In the genomic region with DNA sequence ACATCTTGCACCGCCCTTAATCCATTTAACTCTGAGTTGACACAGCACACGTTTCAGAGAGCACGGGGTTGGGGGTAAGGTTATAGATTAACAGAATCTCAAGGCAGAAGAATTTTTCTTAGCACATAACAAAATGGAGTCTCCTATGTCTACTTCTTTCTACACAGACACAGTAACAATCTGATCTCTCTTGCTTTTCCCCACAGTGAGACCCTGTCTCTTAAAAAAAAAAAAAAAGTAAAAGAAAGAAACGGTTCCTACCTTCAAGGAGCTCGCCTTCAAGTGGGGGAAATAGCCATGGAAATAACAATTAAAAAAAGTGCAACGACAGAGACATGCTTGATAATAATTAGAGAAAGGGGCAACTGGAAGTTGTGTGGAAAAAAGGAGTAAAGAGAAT, we compare ENCODE assay signal across 7 cellular contexts. TPM values are rescaled to one million over a fixed set of nuclear protein-coding genes. Genes with fewer than 3 reads are reported as not detected.
DNase-seq lines count a peak whose midpoint lies in the region; ATAC-seq, FAIRE-seq and TF ChIP-seq lines count a peak whose summit lies in the region.
"Not testable (repeated sequence)": the region's sequence is repeated elsewhere in the genome, so short reads cannot be mapped to it uniquely, and the experiment has no call there.

No MANE protein-coding gene starts in this region.

- CTCF ChIA-PET in A549 (lab: Yijun Ruan, JAX), result not testable (repeated sequence)

- not testable (repeated sequence) for H4K91ac ChIP-seq in H9 (ENCODE audit: insufficient read length, low read depth, low read length)

- not testable (repeated sequence) for H2BK5ac ChIP-seq in H9 (ENCODE audit: insufficient read length, low read length)

- H3K27ac ChIP-seq in A549; H9 (ENCODE audit: insufficient read length, low read depth, low read length): not testable (repeated sequence)
- H3K27ac ChIP-seq in HUES64 (ENCODE audit: low read depth, low read length) (peak overlapping the region; percentile 81; the same call in 1 of the 2 replicates), hepatocyte (peak overlapping the region; percentile 81)

- not testable (repeated sequence) for H3K14ac ChIP-seq in H9 (ENCODE audit: insufficient read depth, low read length)

- H3T11ph ChIP-seq in H9 (ENCODE audit: low read length), result not testable (repeated sequence)

- not testable (repeated sequence) for H3K9me3 ChIP-seq in A549; H9 (ENCODE audit: control insufficient read depth, low read depth, low read length); HUES64 (ENCODE audit: insufficient read depth, low read depth, low read length); hepatocyte (ENCODE audit: low read depth)

- H2BK15ac ChIP-seq in H9 (ENCODE audit: low read depth, low read length), result not testable (repeated sequence)

- not testable (repeated sequence) for H2BK12ac ChIP-seq in H9 (ENCODE audit: insufficient read length, low read depth, low read length)

- not testable (repeated sequence) for H3K18ac ChIP-seq in H9 (ENCODE audit: insufficient read length, low read depth, low read length)

- H2AK5ac ChIP-seq in H9 (ENCODE audit: insufficient read length, low read length), result not testable (repeated sequence)

- H3K27me3 ChIP-seq in H9 (ENCODE audit: insufficient read depth, low read length); HUES64 (ENCODE audit: insufficient read depth, low read length); hepatocyte: not testable (repeated sequence)

- peaks cover 2 to 41% (median 31%) of the 10 kb centered on the region in 3 experiments; a peak in 6 of 7 replicates for H3K36me3 Mint-ChIP-seq in H9 (ENCODE audit: insufficient read depth in 1 of 3, low read depth in 3 of 3)
- not testable (repeated sequence) for H3K36me3 Mint-ChIP-seq in central memory CD8-positive, alpha-beta T cell (ENCODE audit: insufficient read depth); nephron (ENCODE audit: low read depth); type B pancreatic cell

- H3K23ac ChIP-seq in H9 (ENCODE audit: insufficient read length, low read depth, low read length), result not testable (repeated sequence)

- H3K4me1 Mint-ChIP-seq in H9, result peaks cover 53 to 63% of the 10 kb centered on the region in 2 experiments
- not testable (repeated sequence) for H3K4me1 Mint-ChIP-seq in central memory CD8-positive, alpha-beta T cell; nephron; type B pancreatic cell (ENCODE audit: unreplicated experiment)

- H3K4me3 ChIP-seq in A549; HUES64 (ENCODE audit: low read length); hepatocyte: not testable (repeated sequence)

- H4K20me1 ChIP-seq in H9 (ENCODE audit: control insufficient read depth, insufficient read depth, insufficient read length); hepatocyte (ENCODE audit: insufficient read depth, poor library complexity, severe bottlenecking): not testable (repeated sequence)

- not testable (repeated sequence) for H3K56ac ChIP-seq in H9 (ENCODE audit: insufficient read length, low read depth, low read length)

- ATAC-seq in A549; central memory CD8-positive, alpha-beta T cell (replicated peaks; ENCODE audit: extremely low read depth, poor library complexity, severe bottlenecking): not testable (repeated sequence)

- not testable (repeated sequence) for H3K27me3 Mint-ChIP-seq in H9 (ENCODE audit: low read depth); central memory CD8-positive, alpha-beta T cell; nephron (ENCODE audit: low read depth); type B pancreatic cell

- H3K79me2 ChIP-seq in H9 (ENCODE audit: insufficient read depth, low read length); hepatocyte: not testable (repeated sequence)

- not testable (repeated sequence) for TF ChIP-seq RAD21 in A549 (conservative IDR thresholded peaks at IDR 0.05 in 1 of 2, IDR thresholded peaks at IDR 0.05 in 1 of 2)

- not testable (repeated sequence) for TF ChIP-seq POLR2A in A549 (IDR thresholded peaks at IDR 0.05; ENCODE audit: low read length)

- H3K9me3 Mint-ChIP-seq in H9; central memory CD8-positive, alpha-beta T cell; nephron; type B pancreatic cell: not testable (repeated sequence)

- H3K4me1 ChIP-seq in A549; H9 (ENCODE audit: insufficient read depth, low read length); hepatocyte (ENCODE audit: insufficient read depth): not testable (repeated sequence)
- peaks cover 45% of the 10 kb centered on the region for H3K4me1 ChIP-seq in HUES64 (ENCODE audit: insufficient read depth, low read length)

- not testable (repeated sequence) for H3K9ac ChIP-seq in H9 (ENCODE audit: extremely low read depth, insufficient read length, low read length); HUES64 (ENCODE audit: low read depth, low read length)

- peak overlapping the region in 1 of 2 experiments; percentile 23; a peak in 1 of 5 replicates for H3K4me3 Mint-ChIP-seq in H9
- not testable (repeated sequence) for H3K4me3 Mint-ChIP-seq in central memory CD8-positive, alpha-beta T cell; nephron; type B pancreatic cell

- peak overlapping the region in 2 of 3 experiments; percentile 93 to 98; a peak in 5 of 7 replicates for H3K27ac Mint-ChIP-seq in H9
- peak overlapping the region; percentile 40 for H3K27ac Mint-ChIP-seq in central memory CD8-positive, alpha-beta T cell (ENCODE audit: low read depth)
- H3K27ac Mint-ChIP-seq in nephron, result peak overlapping the region in 2 of 3 experiments; percentile 61 to 91
- peak overlapping the region; percentile 29 for H3K27ac Mint-ChIP-seq in type B pancreatic cell

- peaks cover 18% of the 10 kb centered on the region; the same call in 1 of the 2 replicates for H3K36me3 ChIP-seq in HUES64 (ENCODE audit: insufficient read depth, low read length)
- H3K36me3 ChIP-seq in hepatocyte (replicated peaks; ENCODE audit: insufficient read depth, low read depth), result not testable (repeated sequence)

- not testable (repeated sequence) for H3K79me1 ChIP-seq in H9 (ENCODE audit: insufficient read depth, low read depth, low read length, poor library complexity, severe bottlenecking)

- H4K8ac ChIP-seq in H9 (replicated peaks; ENCODE audit: insufficient read length, low read depth, low read length), result not testable (repeated sequence)

- DNase-seq in A549 (ENCODE audit: low read depth in 1 of 2, low spot score in 1 of 2); H9; central memory CD8-positive, alpha-beta T cell (ENCODE audit: low spot score in 2 of 2); hepatocyte (ENCODE audit: low spot score); type B pancreatic cell (ENCODE audit: extremely low spot score, unreplicated experiment): not testable (repeated sequence)

- not testable (repeated sequence) for H2AFZ ChIP-seq in H9 (ENCODE audit: low read length)
- H2AFZ ChIP-seq in hepatocyte, result peak overlapping the region; percentile 51

- not testable (repeated sequence) for H3K4ac ChIP-seq in H9 (ENCODE audit: low read depth, low read length)

- not testable (repeated sequence) for FAIRE-seq in A549 (lab: Jason Lieb, UNC)

- H3K4me2 ChIP-seq in A549, result 0 out of 3 replicates have a peak overlapping the region, but pooled peaks have one; percentile 33
- H3K4me2 ChIP-seq in H9 (ENCODE audit: insufficient read depth, insufficient read length, low read length); hepatocyte: not testable (repeated sequence)

- not testable (repeated sequence) for H3K9me2 ChIP-seq in hepatocyte (replicated peaks; ENCODE audit: insufficient read depth)

- not testable (repeated sequence) for H2BK20ac ChIP-seq in H9 (ENCODE audit: low read depth, low read length, poor library complexity, severe bottlenecking)

- not testable (repeated sequence) for TF ChIP-seq EP300 in A549 (IDR thresholded peaks at IDR 0.05)

- not testable (repeated sequence) for H4K5ac ChIP-seq in H9 (ENCODE audit: insufficient read length, low read depth, low read length)

- H2BK120ac ChIP-seq in H9 (ENCODE audit: low read depth, low read length, poor library complexity, severe bottlenecking), result not testable (repeated sequence)

- H3K23me2 ChIP-seq in H9 (ENCODE audit: insufficient read length, low read depth, low read length, poor library complexity, severe bottlenecking), result not testable (repeated sequence)

- 31% methylated on average over 6 of the region's 6 CpGs for WGBS in A549 (ENCODE audit: missing lambda C conversion rate)
- WGBS in H9 (ENCODE audit: extremely low coverage, insufficient read length, low lambda C conversion rate), result no CpG with 5 or more reads among the region's 6 CpGs
- WGBS in HUES64, result 72% methylated on average over 3 of the region's 6 CpGs
- WGBS in hepatocyte (ENCODE audit: low lambda C conversion rate, missing lambda C conversion rate), result 77% methylated on average over 3 of the region's 6 CpGs

- not testable (repeated sequence) for TF ChIP-seq CTCF in A549 (IDR thresholded peaks at IDR 0.05); H9 (conservative IDR thresholded peaks at IDR 0.05); hepatocyte (IDR thresholded peaks at IDR 0.05; ENCODE audit: poor library complexity); nephron (IDR thresholded peaks at IDR 0.05; ENCODE audit: unreplicated experiment in 3 of 3); type B pancreatic cell (conservative IDR thresholded peaks at IDR 0.05)

- POLR2A ChIA-PET in A549 (lab: Yijun Ruan, JAX), result not testable (repeated sequence)

TF ChIP-seq in A549, 52 proteins besides CTCF, POLR2A, EP300 and RAD21 (continues in another document):
- peak; percentile 76 for TF ChIP-seq ZNF302 (CRISPR knock-in tag; IDR thresholded peaks at IDR 0.05)

RNA-seq across cellular contexts. Expression of a gene that starts 30.4 kb away (rescaled TPM):
- polyA plus RNA-seq in A549 (2011; rRNA removed) (1.7 and 2.3 TPM in 2 replicates), A549 (2017; fragmentation: RNase III; extraction: RNeasy Plus Mini Kit Qiagen cat#74134 plus additional on column Dnase treatment) (1.1 to 1.6 TPM (median 1.4 TPM) in 3 replicates), hepatocyte (14.9 and 20.3 TPM in 2 replicates)
- polyA plus RNA-seq in A549 (2012; cell fraction: cytosol; rRNA removed), result 0.66 and 0.79 TPM in 2 replicates
- 1.3 and 2.0 TPM in 2 replicates for polyA plus RNA-seq in A549 (2012; cell fraction: nucleus; rRNA removed)
- 2.6 and 3.3 TPM in 2 replicates for polyA minus RNA-seq in A549 (2011; rRNA and poly(A)+ RNA removed)
- total RNA-seq in H9 (2021) (18.0 and 26.3 TPM in 2 replicates), hepatocyte (9.4 and 18.0 TPM in 2 replicates), type B pancreatic cell (ENCODE audit: low replicate concordance) (14.0 and 18.5 TPM in 2 replicates)
- polyA plus RNA-seq in HUES64 (2013, experiment 1 of 2), result 5.7 TPM
- polyA plus RNA-seq in HUES64 (2013, experiment 2 of 2), result 5.1 TPM

Comparison
In these comparisons a context has a peak if more than half of its experiments do, and no peak if none do; other contexts are left out.
1. H3K27ac Mint-ChIP-seq: peak in every context shown above with its lines; median percentile 96 in H9; 76 in nephron; 40 in central memory CD8-positive, alpha-beta T cell; 29 in type B pancreatic cell.